ENCODE assay signal across 9 cellular contexts in genomic region chr16:30997887-30998711, GRCh38. TPM values are rescaled to one million over a fixed set of nuclear protein-coding genes. Genes with fewer than 3 reads are reported as not detected.
DNase-seq lines count a peak whose midpoint lies in the region; FAIRE-seq and TF ChIP-seq lines count a peak whose summit lies in the region.
"Had no signal": no experiment of that assay in that cellular context is flagged by ENCODE, and none has a peak within 500 bp of the region (broad histone marks: within the 10 kb centered on the region; RNA-seq: fewer than 3 reads in every experiment).

No MANE protein-coding gene starts in this region.

- no peak for TF ChIP-seq POLR2A in ovary (IDR thresholded peaks at IDR 0.05)

- H3K4me1 ChIP-seq in ovary (ENCODE audit: insufficient read depth) (peaks cover 22% of the 10 kb centered on the region), small intestine (ENCODE audit: control insufficient read depth in 2 of 2, insufficient read depth in 1 of 2, low read depth in 1 of 2, low read length in 1 of 2) (no peaks in the 10 kb centered on the region)

- H3K27ac ChIP-seq in ovary = peak overlapping the region; percentile 31 to 33
- H3K27ac ChIP-seq in small intestine (ENCODE audit: low read depth in 1 of 2, low read length in 1 of 2) = no peak overlapping the region

- intact Hi-C loops in ovary (cut with DNase I) = loop anchor here in 1 of 4 donors (10.0 kb wide), 1 partner anchor 187 kb away; the partner anchor contains the start of gene FUS

- H3K4me3 ChIP-seq in ovary (no peak overlapping the region), small intestine (ENCODE audit: low read depth in 1 of 2, low read length in 2 of 2) (no peak overlapping the region)

- DNase-seq in EL (peak; percentile 96), RCC 7860 (ENCODE audit: low spot score) (peak; percentile 89), fibroblast of gingiva (ENCODE audit: low read depth) (peak; percentile 64), ovary (no peak), small intestine (no peak), T-helper 9 cell (no peak), cerebellum (ENCODE audit: low spot score) (no peak)
- no peak for DNase-seq in activated CD4-positive, alpha-beta T cell treated with anti-CD3 and anti-CD28 coated beads, Interleukin-2, amount 50 U/mL, for 48 hours

- no peaks in the 10 kb centered on the region for H3K27me3 ChIP-seq in ovary
- H3K27me3 ChIP-seq in small intestine (ENCODE audit: control insufficient read depth in 2 of 2, insufficient read depth in 2 of 2, low read length in 2 of 2) = no peaks in the 10 kb centered on the region

- H3K36me3 ChIP-seq in ovary (no peaks in the 10 kb centered on the region), small intestine (ENCODE audit: control insufficient read depth in 2 of 2, insufficient read depth in 2 of 2, low read length in 2 of 2) (no peaks in the 10 kb centered on the region)

- H3K9me3 ChIP-seq in ovary (no peaks in the 10 kb centered on the region), small intestine (ENCODE audit: control insufficient read depth, low read depth) (no peaks in the 10 kb centered on the region)

- no peak for TF ChIP-seq EP300 in ovary (IDR thresholded peaks at IDR 0.05)

- no peak for TF ChIP-seq CTCF in ovary (IDR thresholded peaks at IDR 0.05)

- FAIRE-seq in RCC 7860 (lab: Jason Lieb, UNC) = peak; percentile 71
- no peak for FAIRE-seq in small intestine (lab: Jason Lieb, UNC)
- FAIRE-seq: frontal cortex had no signal

- 49 to 52% (median 50%) methylated on average over 18 of the region's 18 CpGs for WGBS in ovary, 3 donors
- WGBS in small intestine, 3 donors = 68 to 73% (median 71%) methylated on average over 18 of the region's 18 CpGs

RNA-seq across cellular contexts. Expression of gene STX1B, which starts 12.3 kb away (rescaled TPM):
- total RNA-seq in ovary = 1 to 10 TPM in 4 of 7 donors, under 1 TPM in 3; 0.34 to 1.5 (median 1.0) TPM
- polyA plus RNA-seq in ovary = under 1 TPM; 0.36 to 0.57 TPM
- polyA plus RNA-seq in small intestine = 1 to 10 TPM in 1 of 3 donors, not detected in 2; 1.5 TPM
- total RNA-seq in cerebellum = 22.5 TPM

RNA-seq across cellular contexts. Expression of gene HSD3B7, which starts 13.1 kb away (rescaled TPM):
- total RNA-seq in ovary = 10 to 100 TPM in 4 of 7 donors, 1 to 10 TPM in 3; 8.0 to 24.5 (median 10.5) TPM
- 1 to 10 TPM; 3.9 to 8.0 TPM for polyA plus RNA-seq in ovary
- 10 to 100 TPM; 15.9 to 48.9 (median 29.5) TPM for polyA plus RNA-seq in small intestine
- total RNA-seq in cerebellum = 1.8 TPM

RNA-seq across cellular contexts. Expression of gene STX4, which starts 35.3 kb away (rescaled TPM):
- total RNA-seq in ovary (10 to 100 TPM; 26.2 to 73.8 (median 59.2) TPM), cerebellum (16.4 TPM)
- polyA plus RNA-seq in ovary (10 to 100 TPM; 34.4 to 53.7 TPM), small intestine (100 to 1,000 TPM in 2 of 3 donors, 10 to 100 TPM in 1; 64.6 to 115 (median 111) TPM)

RNA-seq across cellular contexts. Expression of gene SETD1A, which starts 40.5 kb away (rescaled TPM):
- total RNA-seq in ovary (10 to 100 TPM in 5 of 7 donors, 1 to 10 TPM in 2; 5.0 to 31.8 (median 24.9) TPM), cerebellum (3.3 TPM)
- polyA plus RNA-seq in ovary (10 to 100 TPM in 1 of 2 donors, 1 to 10 TPM in 1; 5.8 to 17.1 TPM), small intestine (10 to 100 TPM in 1 of 3 donors, 1 to 10 TPM in 2; 6.9 to 10.3 (median 7.8) TPM)

RNA-seq across cellular contexts. Expression of gene ORAI3, which starts 49.2 kb away (rescaled TPM):
- total RNA-seq in ovary = 10 to 100 TPM; 21.5 to 30.8 (median 24.1) TPM
- 10 to 100 TPM; 26.0 to 27.5 TPM for polyA plus RNA-seq in ovary
- polyA plus RNA-seq in small intestine = 10 to 100 TPM in 1 of 3 donors, 1 to 10 TPM in 2; 6.2 to 10.5 (median 6.7) TPM
- 5.4 TPM for total RNA-seq in cerebellum

Comparison
In these comparisons a context has a peak if more than half of its experiments do, and no peak if none do; other contexts are left out.
1. DNase-seq: peak in EL (single experiment), RCC 7860 (single experiment) and fibroblast of gingiva (single experiment); none in ovary (0 of 5), small intestine (single experiment), T-helper 9 cell (single experiment), cerebellum (single experiment) and activated CD4-positive, alpha-beta T cell treated with anti-CD3 and anti-CD28 coated beads, Interleukin-2, amount 50 U/mL, for 48 hours (0 of 2).
2. H3K27ac ChIP-seq: peak in ovary (2 of 2); none in small intestine (0 of 2).